ENCODE assay signal across 18 cellular contexts in the genomic region with DNA sequence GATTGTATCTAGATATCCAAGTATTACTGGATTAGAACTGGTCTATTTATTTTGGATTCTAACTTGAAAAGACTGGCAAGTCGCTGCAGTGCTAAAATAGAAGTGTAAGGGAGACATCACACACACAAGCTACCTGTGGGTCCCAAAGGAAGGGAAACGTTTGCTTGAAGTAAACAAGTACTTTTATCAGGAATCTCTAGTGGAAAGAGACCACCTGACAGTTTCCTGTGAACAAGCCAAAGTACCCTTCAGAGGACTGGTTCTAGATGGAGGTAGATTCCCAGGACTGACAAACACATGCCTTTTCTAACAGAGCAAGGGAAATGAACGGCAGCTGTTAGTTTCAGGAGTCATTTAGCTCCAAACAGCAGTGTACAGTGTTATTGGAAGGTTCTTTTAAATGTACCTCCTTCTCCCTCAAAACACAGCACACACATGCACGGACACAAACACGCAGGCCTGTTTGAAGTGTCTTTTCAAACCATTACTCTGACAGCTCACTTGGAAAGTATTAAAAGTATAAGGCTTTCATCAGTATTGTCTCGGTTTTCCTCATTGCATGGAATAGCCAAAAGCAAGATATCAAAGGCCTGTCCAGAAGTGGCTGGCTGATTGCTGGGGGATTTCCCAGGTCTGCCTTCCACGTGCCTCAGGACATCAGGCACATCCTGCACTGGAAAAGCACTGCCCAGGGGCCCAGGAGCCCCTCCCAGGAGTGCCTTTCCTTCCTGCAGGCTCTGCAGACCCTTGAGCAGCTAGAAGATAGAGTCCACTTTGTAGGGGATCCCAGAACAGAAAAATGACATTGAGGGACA.
DNase-seq lines count a peak whose midpoint lies in the region; ATAC-seq, FAIRE-seq and TF ChIP-seq lines count a peak whose summit lies in the region.
"Had no signal": no experiment of that assay in that cellular context is flagged by ENCODE, and none has a peak within 500 bp of the region (broad histone marks: within the 10 kb centered on the region; RNA-seq: fewer than 3 reads in every experiment).

No MANE protein-coding gene starts in this region.

- no peaks in the 10 kb centered on the region for H3K27me3 ChIP-seq in astrocyte (ENCODE audit: insufficient read depth, low read length)
- H3K27me3 ChIP-seq: ascending aorta, neutrophil, tibial nerve had no signal

- CTCF ChIA-PET in HEK293T (lab: Yijun Ruan, JAX), result interaction anchor here (0.5 kb wide), 1 partner anchor 23 kb away, joined by 3 read pairs; no protein-coding TSS in a partner anchor

- FAIRE-seq in astrocyte (lab: Jason Lieb, UNC), result no peak
- FAIRE-seq: H1, small intestine had no signal

- no peak overlapping the region for H3K4me2 ChIP-seq in astrocyte (ENCODE audit: low read length)

- H3K4me3 Mint-ChIP-seq in astrocyte (ENCODE audit: unreplicated experiment) (no peak overlapping the region), nephron progenitor cell (no peak overlapping the region)
- H3K4me3 Mint-ChIP-seq: activated T-helper 17 cell treated with anti-CD3 and anti-CD28 coated beads, Interleukin-2, amount 50 U/mL, for 72 hours; T-helper 1 cell treated with Interleukin-12 subunit alpha and Interleukin-12 subunit beta and Interleukin-4 antibody, amounts not matched to agents 30 μg/mL and 1 μg/mL, for 36 hours had no signal

- TF ChIP-seq CTCF in HFF-Myc (IDR thresholded peaks at IDR 0.05; ENCODE audit: low read depth, low read length, missing control alignments) (no peak), astrocyte (IDR thresholded peaks at IDR 0.05; ENCODE audit: insufficient read depth, low read depth, low read length) (no peak), nephron progenitor cell (IDR thresholded peaks at IDR 0.05) (no peak)

- no peaks in the 10 kb centered on the region for H3K4me1 ChIP-seq in astrocyte (ENCODE audit: insufficient read depth, low read length)
- H3K4me1 ChIP-seq: ascending aorta had no signal

- no peaks in the 10 kb centered on the region for H3K9me3 ChIP-seq in astrocyte (ENCODE audit: insufficient read depth, low read depth, low read length)
- H3K9me3 ChIP-seq: ascending aorta, neutrophil, tibial nerve had no signal

- peaks cover 2% of the 10 kb centered on the region for H3K36me3 Mint-ChIP-seq in astrocyte (ENCODE audit: low read depth, unreplicated experiment)
- peaks cover 18% of the 10 kb centered on the region for H3K36me3 Mint-ChIP-seq in nephron progenitor cell (ENCODE audit: low read depth)

- peak; percentile 41 for DNase-seq in DMS79 treated with DMSO at 0.1 percent for 48 hours (lab: John Stamatoyannopoulos, UW)
- no peak for DNase-seq in DMS79 (lab: John Stamatoyannopoulos, UW)
- DNase-seq in HFF-Myc (ENCODE audit: extremely low read depth, low read depth), result peak; percentile 14
- peak; percentile 2 for DNase-seq in astrocyte (ENCODE audit: low read depth)
- DNase-seq in nephron progenitor cell, result no peak
- no peak for DNase-seq in stimulated activated CD4-positive, alpha-beta T cell treated with anti-CD3 and anti-CD28 coated beads, Interleukin-4, amount 100 ng/mL, for 24 hours
- no peak for DNase-seq in HEK293T (ENCODE audit: extremely low spot score)
- DNase-seq: head of caudate nucleus, PC-3, small intestine had no signal

- H3K4me1 Mint-ChIP-seq in astrocyte (ENCODE audit: low read depth, unreplicated experiment), result no peaks in the 10 kb centered on the region
- peaks cover 63% of the 10 kb centered on the region for H3K4me1 Mint-ChIP-seq in nephron progenitor cell
- H3K4me1 Mint-ChIP-seq: activated T-helper 17 cell treated with anti-CD3 and anti-CD28 coated beads, Interleukin-2, amount 50 U/mL, for 72 hours had no signal

- H3K9ac ChIP-seq in astrocyte (ENCODE audit: low read length), result no peak overlapping the region

- H3K27ac Mint-ChIP-seq in astrocyte (ENCODE audit: unreplicated experiment) (no peak overlapping the region), nephron progenitor cell (peak overlapping the region; percentile 76)
- H3K27ac Mint-ChIP-seq: activated T-helper 17 cell treated with anti-CD3 and anti-CD28 coated beads, Interleukin-2, amount 50 U/mL, for 72 hours; T-helper 1 cell treated with Interleukin-12 subunit alpha and Interleukin-12 subunit beta and Interleukin-4 antibody, amounts not matched to agents 30 μg/mL and 1 μg/mL, for 36 hours had no signal

- H3K4me3 ChIP-seq in HFF-Myc (replicated peaks; ENCODE audit: low read depth, low read length) (no peak overlapping the region), astrocyte (ENCODE audit: insufficient read depth, low read depth, low read length) (no peak overlapping the region)
- H3K4me3 ChIP-seq: ascending aorta, tibial nerve had no signal

- no peak for ATAC-seq in HG02973 (IDR thresholded peaks at IDR 0.05; ENCODE audit: unreplicated experiment)
- ATAC-seq: activated T-helper 17 cell treated with anti-CD3 and anti-CD28 coated beads, Interleukin-2, amount 50 U/mL, for 72 hours; left lobe of liver had no signal

- H3K9me3 Mint-ChIP-seq in astrocyte (ENCODE audit: unreplicated experiment) (peaks cover 2% of the 10 kb centered on the region), nephron progenitor cell (peaks cover 14% of the 10 kb centered on the region)
- H3K9me3 Mint-ChIP-seq: T-helper 1 cell treated with Interleukin-12 subunit alpha and Interleukin-12 subunit beta and Interleukin-4 antibody, amounts not matched to agents 30 μg/mL and 1 μg/mL, for 36 hours had no signal

- H3K36me3 ChIP-seq in astrocyte (ENCODE audit: insufficient read depth, low read length), result no peaks in the 10 kb centered on the region
- H3K36me3 ChIP-seq: ascending aorta, neutrophil had no signal

- no peak overlapping the region for H3K27ac ChIP-seq in astrocyte (ENCODE audit: low read depth, low read length)
- H3K27ac ChIP-seq: ascending aorta, neutrophil, tibial nerve had no signal

- H3K27me3 Mint-ChIP-seq in astrocyte (ENCODE audit: low read depth, unreplicated experiment) (no peaks in the 10 kb centered on the region), nephron progenitor cell (ENCODE audit: low read depth, poor library complexity) (peaks cover 3% of the 10 kb centered on the region)
- H3K27me3 Mint-ChIP-seq: activated T-helper 17 cell treated with anti-CD3 and anti-CD28 coated beads, Interleukin-2, amount 50 U/mL, for 72 hours had no signal

- POLR2A ChIA-PET in HEK293T (lab: Yijun Ruan, JAX), result no interaction called here

- no peaks in the 10 kb centered on the region for H3K79me2 ChIP-seq in astrocyte (ENCODE audit: insufficient read depth, low read length)

- H2AFZ ChIP-seq in astrocyte (ENCODE audit: low read depth, low read length), result no peak overlapping the region

- H4K20me1 ChIP-seq in astrocyte (ENCODE audit: insufficient read depth, low read length), result no peaks in the 10 kb centered on the region

TF ChIP-seq in HEK293T, 16 proteins besides CTCF, POLR2A, EP300 and RAD21:
- TF ChIP-seq LEF1 (IDR thresholded peaks at IDR 0.05; ENCODE audit: borderline replicate concordance) (no peak), ARNT (IDR thresholded peaks at IDR 0.05) (no peak), FOXK2 (IDR thresholded peaks at IDR 0.05) (no peak), BHLHE40 (IDR thresholded peaks at IDR 0.05; ENCODE audit: borderline replicate concordance) (no peak), ZNF384 (IDR thresholded peaks at IDR 0.05) (no peak), L3MBTL2 (conservative IDR thresholded peaks at IDR 0.05) (no peak), SP1 (IDR thresholded peaks at IDR 0.05) (no peak)
- TF ChIP-seq, protein P1, sequence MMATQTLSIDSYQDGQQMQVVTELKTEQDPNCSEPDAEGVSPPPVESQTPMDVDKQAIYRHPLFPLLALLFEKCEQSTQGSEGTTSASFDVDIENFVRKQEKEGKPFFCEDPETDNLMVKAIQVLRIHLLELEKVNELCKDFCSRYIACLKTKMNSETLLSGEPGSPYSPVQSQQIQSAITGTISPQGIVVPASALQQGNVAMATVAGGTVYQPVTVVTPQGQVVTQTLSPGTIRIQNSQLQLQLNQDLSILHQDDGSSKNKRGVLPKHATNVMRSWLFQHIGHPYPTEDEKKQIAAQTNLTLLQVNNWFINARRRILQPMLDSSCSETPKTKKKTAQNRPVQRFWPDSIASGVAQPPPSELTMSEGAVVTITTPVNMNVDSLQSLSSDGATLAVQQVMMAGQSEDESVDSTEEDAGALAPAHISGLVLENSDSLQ (IDR thresholded peaks at IDR 0.05), result no peak

Comparison
In these comparisons a context has a peak if more than half of its experiments do, and no peak if none do; other contexts are left out.
1. DNase-seq: peak in DMS79 treated with DMSO at 0.1 percent for 48 hours (single experiment), HFF-Myc (single experiment) and astrocyte (single experiment); none in DMS79 (single experiment), nephron progenitor cell (single experiment), stimulated activated CD4-positive, alpha-beta T cell treated with anti-CD3 and anti-CD28 coated beads, Interleukin-4, amount 100 ng/mL, for 24 hours (single experiment) and HEK293T (single experiment).